ENCODE assay signal across 8 cellular contexts in the genomic region with DNA sequence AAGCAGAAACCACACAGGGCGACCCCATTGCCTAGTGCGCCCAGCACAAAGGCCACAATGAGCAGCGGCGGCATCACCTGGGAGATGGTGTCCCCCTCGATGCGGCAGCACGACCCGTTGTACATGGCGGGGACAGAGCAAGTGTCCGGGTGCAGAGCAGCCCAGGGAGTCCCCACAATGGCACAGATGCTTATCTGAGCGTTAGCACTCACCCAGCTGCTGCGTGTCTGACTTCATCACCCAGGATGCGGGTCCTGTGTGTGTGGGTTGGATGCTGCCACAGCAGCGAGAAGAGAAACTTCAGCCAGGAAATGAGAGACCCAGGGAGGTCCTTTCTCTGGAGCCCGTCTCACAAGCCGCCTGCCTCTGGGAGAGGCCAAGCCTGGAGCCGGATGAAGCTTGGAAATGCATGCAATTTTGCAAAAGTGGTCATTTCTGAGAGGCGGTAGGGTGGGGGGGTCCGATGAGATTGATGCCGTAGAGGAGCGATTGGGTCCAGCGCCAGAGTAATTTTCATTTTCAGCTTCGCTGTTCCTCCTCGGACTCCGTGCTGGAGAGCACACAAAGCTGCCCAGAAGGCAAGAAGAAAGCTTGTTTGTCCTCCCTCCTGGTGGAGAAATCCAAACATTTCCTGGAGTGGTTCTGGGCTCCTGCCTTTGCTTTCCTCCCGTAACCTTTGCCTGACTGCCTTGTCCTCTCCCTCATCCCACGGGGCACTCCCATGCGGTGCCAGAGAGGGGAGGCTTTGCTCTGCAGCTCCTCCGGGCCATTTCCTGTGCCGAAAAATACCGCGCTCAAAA. TPM values are rescaled to one million over a fixed set of nuclear protein-coding genes. Genes with fewer than 3 reads are reported as not detected.
A peak's percentile ranks its signal among the peaks of the same experiment; 100 is the strongest.
DNase-seq lines count a peak whose midpoint lies in the region; ATAC-seq and TF ChIP-seq lines count a peak whose summit lies in the region.

A gene with protein sequence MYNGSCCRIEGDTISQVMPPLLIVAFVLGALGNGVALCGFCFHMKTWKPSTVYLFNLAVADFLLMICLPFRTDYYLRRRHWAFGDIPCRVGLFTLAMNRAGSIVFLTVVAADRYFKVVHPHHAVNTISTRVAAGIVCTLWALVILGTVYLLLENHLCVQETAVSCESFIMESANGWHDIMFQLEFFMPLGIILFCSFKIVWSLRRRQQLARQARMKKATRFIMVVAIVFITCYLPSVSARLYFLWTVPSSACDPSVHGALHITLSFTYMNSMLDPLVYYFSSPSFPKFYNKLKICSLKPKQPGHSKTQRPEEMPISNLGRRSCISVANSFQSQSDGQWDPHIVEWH (minus strand): TSS at position 630 of the 800 bp plus-strand sequence. CDS start 505 bp downstream, at position 125.

- DNase-seq in NCI-H1417 (lab: John Stamatoyannopoulos, UW) (peak in 2 of 3 experiments; percentile 41 to 71), NCI-H1417 treated with DMSO at 0.1 percent for 48 hours (lab: John Stamatoyannopoulos, UW) (no peak), kidney epithelial cell (ENCODE audit: low read depth) (no peak), SK-N-DZ (ENCODE audit: low spot score) (no peak), iPS-NIHi11 (ENCODE audit: low spot score) (no peak)
- DNase-seq in activated T-cell treated with anti-CD3 and anti-CD28 coated beads, Interleukin-2, amount 50 U/mL, for 4 hours = peak; percentile 30
- peak; percentile 55 for DNase-seq in stimulated activated naive CD8-positive, alpha-beta T cell treated with anti-CD3 and anti-CD28 coated beads, Interleukin-15, Interleukin-2, amounts not matched to agents 100 U/mL and 50 U/mL, for 24 hours

- no peaks in the 10 kb centered on the region for H3K36me3 Mint-ChIP-seq in activated T-cell treated with anti-CD3 and anti-CD28 coated beads, Interleukin-2, amount 50 U/mL, for 4 hours (ENCODE audit: insufficient read depth)

- peaks cover 62% of the 10 kb centered on the region for H3K4me1 Mint-ChIP-seq in activated T-cell treated with anti-CD3 and anti-CD28 coated beads, Interleukin-2, amount 50 U/mL, for 4 hours (ENCODE audit: low read depth)

- no peaks in the 10 kb centered on the region for H3K27me3 Mint-ChIP-seq in activated T-cell treated with anti-CD3 and anti-CD28 coated beads, Interleukin-2, amount 50 U/mL, for 4 hours (ENCODE audit: low read depth)

- ATAC-seq in activated T-cell treated with anti-CD3 and anti-CD28 coated beads, Interleukin-2, amount 50 U/mL, for 4 hours = peak; percentile 67 to 75
- ATAC-seq in stimulated activated naive CD8-positive, alpha-beta T cell treated with anti-CD3 and anti-CD28 coated beads, Interleukin-15, Interleukin-2, amounts not matched to agents 100 U/mL and 50 U/mL, for 24 hours = peak; percentile 70
- ATAC-seq in GM19351 (IDR thresholded peaks at IDR 0.05; ENCODE audit: unreplicated experiment) = no peak

- peak within 1 kb of the TSS; percentile 58 for H3K4me3 Mint-ChIP-seq in activated T-cell treated with anti-CD3 and anti-CD28 coated beads, Interleukin-2, amount 50 U/mL, for 4 hours

- TF ChIP-seq CTCF in kidney epithelial cell (IDR thresholded peaks at IDR 0.05; ENCODE audit: insufficient read depth, low read length, poor library complexity, severe bottlenecking) = no peak

- H3K27me3 ChIP-seq in kidney epithelial cell (ENCODE audit: control insufficient read depth, insufficient read depth, low read length) = no peaks in the 10 kb centered on the region

- peak within 1 kb of the TSS; percentile 26 for H3K4me3 ChIP-seq in kidney epithelial cell (ENCODE audit: low read depth, low read length)

- H3K9me3 Mint-ChIP-seq in activated T-cell treated with anti-CD3 and anti-CD28 coated beads, Interleukin-2, amount 50 U/mL, for 4 hours = no peaks in the 10 kb centered on the region

- H3K36me3 ChIP-seq in kidney epithelial cell (ENCODE audit: control insufficient read depth, insufficient read depth, low read length) = no peaks in the 10 kb centered on the region

RNA-seq across cellular contexts. Expression of the gene that starts here (rescaled TPM):
- total RNA-seq in activated T-cell treated with anti-CD3 and anti-CD28 coated beads, Interleukin-2, amount 50 U/mL, for 4 hours = under 1 TPM; 0.24 to 0.61 (median 0.40) TPM
- total RNA-seq in kidney epithelial cell = 0.62 and 0.79 TPM in 2 replicates
- polyA plus RNA-seq in SK-N-DZ (2014; cell fraction: cytosol; rRNA removed) = 0.07 TPM in 1 of 2 replicates, not detected in the other
- not detected in 2 replicates for polyA plus RNA-seq in SK-N-DZ (2014; cell fraction: nucleus; rRNA removed)

Comparison
In these comparisons a context has a peak if more than half of its experiments do, and no peak if none do; other contexts are left out.
1. DNase-seq: peak in NCI-H1417 (2 of 3) and stimulated activated naive CD8-positive, alpha-beta T cell treated with anti-CD3 and anti-CD28 coated beads, Interleukin-15, Interleukin-2, amounts not matched to agents 100 U/mL and 50 U/mL, for 24 hours (single experiment); none in NCI-H1417 treated with DMSO at 0.1 percent for 48 hours (single experiment), kidney epithelial cell (single experiment), SK-N-DZ (single experiment) and iPS-NIHi11 (single experiment).
2. Peak in DNase-seq and ATAC-seq in activated T-cell treated with anti-CD3 and anti-CD28 coated beads, Interleukin-2, amount 50 U/mL, for 4 hours; RNA of the gene not detected or under 1 TPM.